Comparison of ENCODE assay signal across 10 cellular contexts in the genomic region with DNA sequence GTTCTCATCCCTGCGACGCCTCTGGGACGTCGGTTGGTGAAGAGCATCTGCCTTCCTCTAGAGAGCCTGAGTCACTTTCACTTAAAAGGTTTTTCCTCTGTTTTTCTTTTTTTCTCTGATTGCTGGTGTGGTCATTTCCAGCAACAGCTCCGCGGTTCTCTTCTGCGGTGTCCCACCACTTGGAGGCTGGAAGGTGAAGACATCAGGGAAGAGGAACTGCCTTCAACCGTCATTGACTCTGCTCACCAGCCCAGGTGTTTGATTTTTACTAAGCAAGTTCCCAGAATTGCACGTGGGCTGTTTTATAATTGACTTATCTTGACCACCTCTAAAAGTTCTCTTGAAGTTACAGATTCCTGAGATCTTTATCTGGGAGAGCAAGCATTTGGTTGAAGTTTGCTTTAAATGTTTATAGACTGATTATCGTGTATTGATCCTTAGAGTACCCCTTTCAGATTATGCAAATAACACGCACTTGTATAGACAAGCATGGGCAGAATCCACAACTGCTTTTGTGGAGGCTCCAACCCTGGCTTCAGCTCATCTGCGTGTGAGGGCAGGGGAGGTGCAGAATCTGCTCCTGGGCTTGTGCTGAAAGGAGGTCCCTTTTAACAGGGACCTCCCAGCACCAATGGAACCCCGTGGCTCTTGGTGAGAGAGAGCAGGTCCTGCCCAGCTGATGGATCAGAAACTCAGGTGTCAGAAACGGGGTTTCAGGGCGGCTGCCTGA. TPM values are rescaled to one million over a fixed set of nuclear protein-coding genes. Genes with fewer than 3 reads are reported as not detected.
DNase-seq lines count a peak whose midpoint lies in the region; ATAC-seq and TF ChIP-seq lines count a peak whose summit lies in the region.
"Had no signal": no experiment of that assay in that cellular context is flagged by ENCODE, and none has a peak within 500 bp of the region (broad histone marks: within the 10 kb centered on the region; RNA-seq: fewer than 3 reads in every experiment).

No MANE protein-coding gene starts in this region.

- peak overlapping the region; percentile 95 for H3K27ac Mint-ChIP-seq in CD4-positive, alpha-beta T cell
- peak overlapping the region; percentile 96 for H3K27ac Mint-ChIP-seq in activated CD8-positive, alpha-beta T cell treated with anti-CD3 and anti-CD28 coated beads for 36 hours
- peak overlapping the region; percentile 62 to 95 (median 89) for H3K27ac Mint-ChIP-seq in naive thymus-derived CD4-positive, alpha-beta T cell

- no peak for TF ChIP-seq CTCF in CD4-positive, alpha-beta T cell (IDR thresholded peaks at IDR 0.05)
- no peak for TF ChIP-seq CTCF in activated CD8-positive, alpha-beta T cell treated with anti-CD3 and anti-CD28 coated beads for 36 hours (IDR thresholded peaks at IDR 0.05)
- TF ChIP-seq CTCF in dorsolateral prefrontal cortex (IDR thresholded peaks at IDR 0.05 in 54 of 56, conservative IDR thresholded peaks at IDR 0.05 in 2 of 56; ENCODE audit: low read depth in 1 of 56, partially characterized antibody in 56 of 56), result no peak

- H3K9me3 ChIP-seq in CD4-positive, alpha-beta T cell (ENCODE audit: control insufficient read depth, low read length), result no peaks in the 10 kb centered on the region
- H3K9me3 ChIP-seq in naive thymus-derived CD4-positive, alpha-beta T cell (ENCODE audit: control insufficient read depth in 2 of 3, low read length in 3 of 3), result no peaks in the 10 kb centered on the region
- H3K9me3 ChIP-seq: thyroid gland had no signal

- H3K9me3 Mint-ChIP-seq in CD4-positive, alpha-beta T cell, result no peaks in the 10 kb centered on the region
- no peaks in the 10 kb centered on the region for H3K9me3 Mint-ChIP-seq in activated CD8-positive, alpha-beta T cell treated with anti-CD3 and anti-CD28 coated beads for 36 hours
- H3K9me3 Mint-ChIP-seq in naive thymus-derived CD4-positive, alpha-beta T cell, result peaks cover 0 to 5% (median 0%) of the 10 kb centered on the region in 11 donors

- peaks cover 52% of the 10 kb centered on the region for H3K36me3 Mint-ChIP-seq in CD4-positive, alpha-beta T cell (ENCODE audit: low read depth)
- H3K36me3 Mint-ChIP-seq in activated CD8-positive, alpha-beta T cell treated with anti-CD3 and anti-CD28 coated beads for 36 hours (ENCODE audit: low read depth), result peaks cover 53% of the 10 kb centered on the region
- peaks cover 0 to 17% (median 6%) of the 10 kb centered on the region in 5 donors for H3K36me3 Mint-ChIP-seq in naive thymus-derived CD4-positive, alpha-beta T cell

- no peak overlapping the region for H3K4me3 ChIP-seq in naive thymus-derived CD4-positive, alpha-beta T cell (ENCODE audit: low read length)
- H3K4me3 ChIP-seq in dorsolateral prefrontal cortex, result no peak overlapping the region
- H3K4me3 ChIP-seq: thyroid gland had no signal

- no peaks in the 10 kb centered on the region for H3K27me3 ChIP-seq in CD4-positive, alpha-beta T cell (ENCODE audit: control insufficient read depth, insufficient read depth, low read length)
- no peaks in the 10 kb centered on the region for H3K27me3 ChIP-seq in naive thymus-derived CD4-positive, alpha-beta T cell (ENCODE audit: control insufficient read depth in 2 of 2, insufficient read depth in 2 of 2, low read length in 2 of 2)
- H3K27me3 ChIP-seq in dorsolateral prefrontal cortex, result no peaks in the 10 kb centered on the region
- H3K27me3 ChIP-seq: thyroid gland had no signal

- no peak overlapping the region for H3K27ac ChIP-seq in CD4-positive, alpha-beta T cell (ENCODE audit: low read depth, low read length)
- no peak overlapping the region for H3K27ac ChIP-seq in naive thymus-derived CD4-positive, alpha-beta T cell (ENCODE audit: low read depth, low read length)
- H3K27ac ChIP-seq in dorsolateral prefrontal cortex, result no peak overlapping the region
- H3K27ac ChIP-seq: thyroid gland had no signal

- peaks cover 46 to 62% of the 10 kb centered on the region in 2 donors for H3K4me1 ChIP-seq in naive thymus-derived CD4-positive, alpha-beta T cell (ENCODE audit: control insufficient read depth in 2 of 2, insufficient read depth in 2 of 2, low read length in 2 of 2)

- intact Hi-C loops in CD4-positive, alpha-beta T cell (cut with DNase I, micrococcal nuclease), result loop anchor here in 1 of 2 experiments (5.0 kb wide), 1 partner anchor 279 kb away; a partner anchor contains a TSS
- intact Hi-C loops in activated CD8-positive, alpha-beta T cell treated with anti-CD3 and anti-CD28 coated beads for 36 hours (cut with micrococcal nuclease), result loop anchor here (10.0 kb wide), 1 partner anchor 262 kb away; no protein-coding TSS in a partner anchor
- intact Hi-C loops in naive thymus-derived CD4-positive, alpha-beta T cell (cut with micrococcal nuclease), result no loop called here
- intact Hi-C loops in dorsolateral prefrontal cortex (cut with DNase I), result loop anchor here (5.0 kb wide), 2 partner anchors 349 to 616 kb away; a partner anchor contains a TSS

- H3K4me3 Mint-ChIP-seq in CD4-positive, alpha-beta T cell, result peak overlapping the region; percentile 94
- peak overlapping the region; percentile 97 for H3K4me3 Mint-ChIP-seq in activated CD8-positive, alpha-beta T cell treated with anti-CD3 and anti-CD28 coated beads for 36 hours
- peak overlapping the region; percentile 62 to 92 (median 86) for H3K4me3 Mint-ChIP-seq in naive thymus-derived CD4-positive, alpha-beta T cell

- H3K4me1 Mint-ChIP-seq in CD4-positive, alpha-beta T cell (ENCODE audit: low read depth), result peaks cover 77% of the 10 kb centered on the region
- peaks cover 69% of the 10 kb centered on the region for H3K4me1 Mint-ChIP-seq in activated CD8-positive, alpha-beta T cell treated with anti-CD3 and anti-CD28 coated beads for 36 hours (ENCODE audit: low read depth)
- H3K4me1 Mint-ChIP-seq in naive thymus-derived CD4-positive, alpha-beta T cell, result peaks cover 51 to 76% (median 70%) of the 10 kb centered on the region in 7 donors

- H3K36me3 ChIP-seq in naive thymus-derived CD4-positive, alpha-beta T cell (ENCODE audit: control insufficient read depth in 2 of 3, insufficient read depth in 3 of 3, low read length in 3 of 3), result peaks cover 0 to 3% (median 0%) of the 10 kb centered on the region in 3 experiments
- H3K36me3 ChIP-seq: thyroid gland had no signal

- H3K27me3 Mint-ChIP-seq in CD4-positive, alpha-beta T cell, result no peaks in the 10 kb centered on the region
- H3K27me3 Mint-ChIP-seq in activated CD8-positive, alpha-beta T cell treated with anti-CD3 and anti-CD28 coated beads for 36 hours, result no peaks in the 10 kb centered on the region
- peaks cover 0 to 3% (median 0%) of the 10 kb centered on the region in 5 donors for H3K27me3 Mint-ChIP-seq in naive thymus-derived CD4-positive, alpha-beta T cell

- no peak for DNase-seq in CD4-positive, alpha-beta T cell
- peak; percentile 97 for DNase-seq in MV-4-11 (lab: John Stamatoyannopoulos, UW)
- DNase-seq in activated CD8-positive, alpha-beta T cell treated with anti-CD3 and anti-CD28 coated beads for 36 hours, result peak; percentile 79
- DNase-seq in naive thymus-derived CD4-positive, alpha-beta T cell, result peak in 5 of 9 donors; percentile 24 to 55 (median 34)
- no peak for DNase-seq in dorsolateral prefrontal cortex
- DNase-seq in NCI-H2196 treated with DMSO at 0.1 percent for 48 hours (lab: John Stamatoyannopoulos, UW; ENCODE audit: unreplicated experiment), result no peak
- DNase-seq: NCI-H446, thyroid gland had no signal

- POLR2A ChIA-PET in CD4-positive, alpha-beta T cell (lab: Charles Lee), result no interaction called here
- POLR2A ChIA-PET in activated CD8-positive, alpha-beta T cell treated with anti-CD3 and anti-CD28 coated beads for 36 hours (lab: Charles Lee), result interaction anchor here (1.0 to 2.0 kb wide), 4 partner anchors 24 to 351 kb away, joined by 3 to 6 read pairs (median 3); a partner anchor contains a TSS
- POLR2A ChIA-PET in naive thymus-derived CD4-positive, alpha-beta T cell (lab: Charles Lee), result no interaction called here

- CTCF ChIA-PET in CD4-positive, alpha-beta T cell (lab: Charles Lee), result no interaction called here
- CTCF ChIA-PET in activated CD8-positive, alpha-beta T cell treated with anti-CD3 and anti-CD28 coated beads for 36 hours (lab: Charles Lee), result interaction anchor here (1.5 kb wide), 1 partner anchor 155 kb away, joined by 3 read pairs; no protein-coding TSS in a partner anchor
- CTCF ChIA-PET in naive thymus-derived CD4-positive, alpha-beta T cell (lab: Charles Lee), result no interaction called here

- ATAC-seq in CD4-positive, alpha-beta T cell (ENCODE audit: poor library complexity), result no peak
- ATAC-seq in activated CD8-positive, alpha-beta T cell treated with anti-CD3 and anti-CD28 coated beads for 36 hours, result no peak
- no peak for ATAC-seq in naive thymus-derived CD4-positive, alpha-beta T cell
- no peak for ATAC-seq in SK-N-SH treated with all-trans-retinoic acid at 6 μM for 48 hours
- no peak for ATAC-seq in HG03196 (IDR thresholded peaks at IDR 0.05; ENCODE audit: unreplicated experiment)

TF ChIP-seq in SK-N-SH treated with all-trans-retinoic acid at 6 μM for 48 hours, 23 proteins besides CTCF, POLR2A, EP300 and RAD21:
- TF ChIP-seq ZFP3 (CRISPR knock-in tag; IDR thresholded peaks at IDR 0.05) (no peak), BACH2 (CRISPR knock-in tag; IDR thresholded peaks at IDR 0.05; ENCODE audit: borderline replicate concordance) (no peak), SNAI2 (CRISPR knock-in tag; IDR thresholded peaks at IDR 0.05) (no peak), OSR1 (CRISPR knock-in tag; IDR thresholded peaks at IDR 0.05) (no peak), ZNF565 (CRISPR knock-in tag; conservative IDR thresholded peaks at IDR 0.05; ENCODE audit: low read depth) (no peak)
- TF ChIP-seq, protein P1, sequence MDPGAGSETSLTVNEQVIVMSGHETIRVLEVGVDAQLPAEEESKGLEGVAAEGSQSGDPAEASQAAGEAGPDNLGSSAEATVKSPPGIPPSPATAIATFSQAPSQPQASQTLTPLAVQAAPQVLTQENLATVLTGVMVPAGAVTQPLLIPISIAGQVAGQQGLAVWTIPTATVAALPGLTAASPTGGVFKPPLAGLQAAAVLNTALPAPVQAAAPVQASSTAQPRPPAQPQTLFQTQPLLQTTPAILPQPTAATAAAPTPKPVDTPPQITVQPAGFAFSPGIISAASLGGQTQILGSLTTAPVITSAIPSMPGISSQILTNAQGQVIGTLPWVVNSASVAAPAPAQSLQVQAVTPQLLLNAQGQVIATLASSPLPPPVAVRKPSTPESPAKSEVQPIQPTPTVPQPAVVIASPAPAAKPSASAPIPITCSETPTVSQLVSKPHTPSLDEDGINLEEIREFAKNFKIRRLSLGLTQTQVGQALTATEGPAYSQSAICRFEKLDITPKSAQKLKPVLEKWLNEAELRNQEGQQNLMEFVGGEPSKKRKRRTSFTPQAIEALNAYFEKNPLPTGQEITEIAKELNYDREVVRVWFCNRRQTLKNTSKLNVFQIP (CRISPR knock-in tag; IDR thresholded peaks at IDR 0.05; ENCODE audit: borderline replicate concordance, low read depth), result no peak

RNA-seq across cellular contexts. Expression of a gene that starts 3.5 kb away (rescaled TPM):
- total RNA-seq in CD4-positive, alpha-beta T cell, result 10 to 100 TPM; 69.0 to 79.6 TPM
- 10 to 100 TPM; 54.9 to 55.6 TPM for total RNA-seq in activated CD8-positive, alpha-beta T cell treated with anti-CD3 and anti-CD28 coated beads for 36 hours
- 10 to 100 TPM; 38.8 to 75.3 (median 41.2) TPM for total RNA-seq in naive thymus-derived CD4-positive, alpha-beta T cell
- 10 to 100 TPM; 11.6 to 30.6 TPM for polyA plus RNA-seq in naive thymus-derived CD4-positive, alpha-beta T cell
- total RNA-seq in dorsolateral prefrontal cortex, result 10 to 100 TPM; 12.4 to 26.2 (median 18.1) TPM

Comparison
In these comparisons a context has a peak if more than half of its experiments do, and no peak if none do; other contexts are left out.
1. DNase-seq: peak in MV-4-11 (single experiment), activated CD8-positive, alpha-beta T cell treated with anti-CD3 and anti-CD28 coated beads for 36 hours (single experiment) and naive thymus-derived CD4-positive, alpha-beta T cell (5 of 9); none in CD4-positive, alpha-beta T cell (0 of 10), dorsolateral prefrontal cortex (0 of 10) and NCI-H2196 treated with DMSO at 0.1 percent for 48 hours (single experiment).
2. intact Hi-C loops: an anchor here in activated CD8-positive, alpha-beta T cell treated with anti-CD3 and anti-CD28 coated beads for 36 hours (10.0 kb wide) and dorsolateral prefrontal cortex (5.0 kb wide); none called in naive thymus-derived CD4-positive, alpha-beta T cell.
3. Peak in every context shown above with its lines, with median percentiles within 50 percentile points of each other: H3K27ac Mint-ChIP-seq and H3K4me3 Mint-ChIP-seq.